Comparison of ENCODE assay signal across 21 cellular contexts in the genomic region with DNA sequence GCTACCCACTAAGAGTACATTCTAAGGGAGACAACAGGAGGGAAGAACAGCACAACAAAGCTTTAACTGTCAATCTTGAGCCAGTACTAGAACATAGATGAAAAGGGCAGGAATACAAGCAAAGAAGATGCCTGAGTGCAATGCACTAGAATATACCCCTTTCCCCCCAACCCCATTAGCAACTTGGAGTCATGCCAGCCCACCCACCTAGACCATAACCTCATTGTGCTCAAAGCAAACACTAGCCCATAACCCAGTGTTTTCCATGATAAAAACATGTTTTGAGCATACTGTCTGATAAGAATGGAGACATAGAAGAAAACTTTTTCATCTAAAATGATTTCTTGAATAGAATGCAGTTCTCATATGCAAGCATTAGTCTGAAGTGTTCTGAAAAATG.
DNase-seq lines count a peak whose midpoint lies in the region; ATAC-seq, FAIRE-seq and TF ChIP-seq lines count a peak whose summit lies in the region.
"Had no signal": no experiment of that assay in that cellular context is flagged by ENCODE, and none has a peak within 500 bp of the region (broad histone marks: within the 10 kb centered on the region; RNA-seq: fewer than 3 reads in every experiment).

No MANE protein-coding gene starts in this region.

- no peaks in the 10 kb centered on the region for H4K20me1 ChIP-seq in PC-9 (ENCODE audit: insufficient read depth)

- H3K27ac ChIP-seq in SJCRH30 (no peak overlapping the region), PC-9 (no peak overlapping the region)

- H3K9me2 ChIP-seq in PC-9 (ENCODE audit: insufficient read depth), result no peaks in the 10 kb centered on the region; the same call in 1 of the 2 replicates

- POLR2A ChIA-PET in PC-9 (lab: Charles Lee; ENCODE audit: unreplicated experiment), result no interaction called here

- H3K27ac Mint-ChIP-seq in activated naive CD4-positive, alpha-beta T cell treated with anti-CD3 and anti-CD28 coated beads, Interleukin-2, amount 50 U/mL, for 24 hours, result peak overlapping the region; percentile 1
- H3K27ac Mint-ChIP-seq in activated naive CD4-positive, alpha-beta T cell treated with anti-CD3 and anti-CD28 coated beads for 36 hours, result no peak overlapping the region
- H3K27ac Mint-ChIP-seq: CD4-positive, alpha-beta T cell; HFFc6 had no signal

- CTCF ChIA-PET in activated naive CD4-positive, alpha-beta T cell treated with anti-CD3 and anti-CD28 coated beads for 36 hours (lab: Charles Lee), result no interaction called here
- CTCF ChIA-PET in PC-9 (lab: Charles Lee), result no interaction called here

- H3F3A ChIP-seq in PC-9 (ENCODE audit: insufficient read depth, low read depth), result no peaks in the 10 kb centered on the region

- H3K4me2 ChIP-seq in PC-9, result no peak overlapping the region

- no peaks in the 10 kb centered on the region for H3K79me2 ChIP-seq in PC-9 (ENCODE audit: low read depth)

- peaks cover 22% of the 10 kb centered on the region for H3K36me3 Mint-ChIP-seq in activated naive CD4-positive, alpha-beta T cell treated with anti-CD3 and anti-CD28 coated beads, Interleukin-2, amount 50 U/mL, for 24 hours
- H3K36me3 Mint-ChIP-seq in activated naive CD4-positive, alpha-beta T cell treated with anti-CD3 and anti-CD28 coated beads for 36 hours (ENCODE audit: low read depth), result peaks cover 30% of the 10 kb centered on the region

- peaks cover 38% of the 10 kb centered on the region for H3K4me1 Mint-ChIP-seq in activated naive CD4-positive, alpha-beta T cell treated with anti-CD3 and anti-CD28 coated beads, Interleukin-2, amount 50 U/mL, for 24 hours
- H3K4me1 Mint-ChIP-seq in activated naive CD4-positive, alpha-beta T cell treated with anti-CD3 and anti-CD28 coated beads for 36 hours (ENCODE audit: low read depth), result peaks cover 31% of the 10 kb centered on the region

- H3K27me3 ChIP-seq in SJCRH30 (no peaks in the 10 kb centered on the region), PC-9 (ENCODE audit: insufficient read depth, low read depth) (no peaks in the 10 kb centered on the region)
- H3K27me3 ChIP-seq: BE2C had no signal

- no peak overlapping the region for H2AFZ ChIP-seq in PC-9

- H3K4me3 ChIP-seq in SJCRH30 (no peak overlapping the region), PC-9 (no peak overlapping the region)

- H3K9me3 Mint-ChIP-seq in activated naive CD4-positive, alpha-beta T cell treated with anti-CD3 and anti-CD28 coated beads, Interleukin-2, amount 50 U/mL, for 24 hours, result no peaks in the 10 kb centered on the region
- no peaks in the 10 kb centered on the region for H3K9me3 Mint-ChIP-seq in activated naive CD4-positive, alpha-beta T cell treated with anti-CD3 and anti-CD28 coated beads for 36 hours
- H3K9me3 Mint-ChIP-seq: CD4-positive, alpha-beta T cell; HFFc6; IgD-negative memory B cell had no signal

- BruUV-seq in PC-9 (replicated peaks; lab: Mats Ljungman, UMichigan), result no TSS peak

- intact Hi-C loops in activated naive CD4-positive, alpha-beta T cell treated with anti-CD3 and anti-CD28 coated beads for 36 hours (cut with micrococcal nuclease), result no loop called here
- intact Hi-C loops in PC-9 (cut with micrococcal nuclease; ENCODE audit: unreplicated experiment), result no loop called here

- H3K4me1 ChIP-seq in SJCRH30, result peaks cover 32% of the 10 kb centered on the region
- no peaks in the 10 kb centered on the region for H3K4me1 ChIP-seq in PC-9 (replicated peaks; ENCODE audit: insufficient read depth)
- H3K4me1 ChIP-seq: BE2C, Caco-2 had no signal

- H3K4me3 Mint-ChIP-seq in activated naive CD4-positive, alpha-beta T cell treated with anti-CD3 and anti-CD28 coated beads, Interleukin-2, amount 50 U/mL, for 24 hours, result no peak overlapping the region
- no peak overlapping the region for H3K4me3 Mint-ChIP-seq in activated naive CD4-positive, alpha-beta T cell treated with anti-CD3 and anti-CD28 coated beads for 36 hours
- H3K4me3 Mint-ChIP-seq: CD4-positive, alpha-beta T cell; HFFc6; IgD-negative memory B cell had no signal

- no peak for ATAC-seq in HG03139 (IDR thresholded peaks at IDR 0.05; ENCODE audit: unreplicated experiment)
- ATAC-seq: HCT116, HepG2 had no signal

- H3K27me3 Mint-ChIP-seq in activated naive CD4-positive, alpha-beta T cell treated with anti-CD3 and anti-CD28 coated beads, Interleukin-2, amount 50 U/mL, for 24 hours, result no peaks in the 10 kb centered on the region
- H3K27me3 Mint-ChIP-seq in activated naive CD4-positive, alpha-beta T cell treated with anti-CD3 and anti-CD28 coated beads for 36 hours (ENCODE audit: low read depth), result no peaks in the 10 kb centered on the region
- H3K27me3 Mint-ChIP-seq: CD4-positive, alpha-beta T cell; IgD-negative memory B cell had no signal

- H3K36me3 ChIP-seq in SJCRH30 (peaks cover 16% of the 10 kb centered on the region), PC-9 (ENCODE audit: low read depth) (peaks cover 6% of the 10 kb centered on the region; the same call in 1 of the 2 replicates)

- no peak for TF ChIP-seq CTCF in PC-9 (conservative IDR thresholded peaks at IDR 0.05)

- no peak for FAIRE-seq in HTR-8/SVneo (lab: Jason Lieb, UNC)
- FAIRE-seq: D721Med, G401.6, GM12892, GM18507, HepG2 had no signal

- DNase-seq in activated naive CD4-positive, alpha-beta T cell treated with anti-CD3 and anti-CD28 coated beads for 36 hours, result no peak
- DNase-seq in NCI-H2227 (lab: John Stamatoyannopoulos, UW; ENCODE audit: unreplicated experiment) (peak; percentile 62), SJCRH30 (peak; percentile 53 to 72), PC-9 (no peak), HTR-8/SVneo (ENCODE audit: insufficient read length, low spot score) (no peak)
- DNase-seq: BE2C; C1 segment of cervical spinal cord; Caco-2; CD4-positive, alpha-beta T cell; GOT3; H7; HFFc6 had no signal

- H3K9me3 ChIP-seq in SJCRH30 (replicated peaks) (no peaks in the 10 kb centered on the region), PC-9 (ENCODE audit: insufficient read depth, low read depth) (0 out of 2 replicates have a peak, but pooled peaks cover 2% of the 10 kb centered on the region)
- H3K9me3 ChIP-seq: BE2C, Caco-2 had no signal

Comparison
In these comparisons a context has a peak if more than half of its experiments do, and no peak if none do; other contexts are left out.
1. DNase-seq: peak in NCI-H2227 (single experiment) and SJCRH30 (2 of 2); none in activated naive CD4-positive, alpha-beta T cell treated with anti-CD3 and anti-CD28 coated beads for 36 hours (single experiment), PC-9 (0 of 2) and HTR-8/SVneo (single experiment).